In the genomic region with DNA sequence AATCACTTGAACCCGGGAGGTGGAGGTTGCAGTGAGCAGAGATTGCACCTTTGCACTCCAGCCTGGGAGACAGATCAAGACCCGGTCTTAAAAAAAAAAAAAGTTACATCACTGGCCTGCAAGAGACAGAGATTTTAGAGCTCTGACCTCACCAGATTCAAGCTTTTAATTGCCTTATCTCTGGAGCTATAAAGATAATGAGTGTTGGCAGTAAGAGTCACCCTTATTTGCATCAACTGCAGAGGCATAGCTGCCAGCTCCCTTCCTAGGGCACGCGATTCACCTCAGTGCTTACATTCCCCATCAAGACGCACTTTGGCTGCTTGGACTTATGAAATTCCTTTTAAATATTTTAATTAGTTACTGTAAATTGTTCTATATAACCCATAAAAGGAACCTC, we compare ENCODE assay signal across 19 cellular contexts. TPM values are rescaled to one million over a fixed set of nuclear protein-coding genes. Genes with fewer than 3 reads are reported as not detected.
DNase-seq lines count a peak whose midpoint lies in the region; FAIRE-seq and TF ChIP-seq lines count a peak whose summit lies in the region.
"Had no signal": no experiment of that assay in that cellular context is flagged by ENCODE, and none has a peak within 500 bp of the region (broad histone marks: within the 10 kb centered on the region; RNA-seq: fewer than 3 reads in every experiment).

No MANE protein-coding gene starts in this region.

- H3K9me3 ChIP-seq in hepatocyte (ENCODE audit: low read depth) (no peaks in the 10 kb centered on the region), endodermal cell (ENCODE audit: control insufficient read depth, low read length) (peaks cover 6% of the 10 kb centered on the region)
- H3K9me3 ChIP-seq: SJSA1 had no signal

- H3K36me3 ChIP-seq in hepatocyte (replicated peaks; ENCODE audit: insufficient read depth, low read depth) (no peaks in the 10 kb centered on the region), endodermal cell (ENCODE audit: control insufficient read depth, insufficient read depth, low read length) (no peaks in the 10 kb centered on the region)
- H3K36me3 ChIP-seq: SJSA1 had no signal

- WGBS in hepatocyte (ENCODE audit: low lambda C conversion rate, missing lambda C conversion rate): 41% methylated on average over 5 of the region's 5 CpGs
- 80 to 83% methylated on average over 3 to 5 of the region's 5 CpGs for WGBS in endodermal cell (ENCODE audit: insufficient coverage in 1 of 2, insufficient read length in 1 of 2), 2 experiments

- no peak for TF ChIP-seq POLR2A in GM12892 (IDR thresholded peaks at IDR 0.05; ENCODE audit: low read depth, low read length)

- H3K27me3 ChIP-seq in hepatocyte: no peaks in the 10 kb centered on the region
- H3K27me3 ChIP-seq in endodermal cell (ENCODE audit: control insufficient read depth, insufficient read depth, low read length, poor library complexity, severe bottlenecking): no peaks in the 10 kb centered on the region
- H3K27me3 ChIP-seq: SJSA1 had no signal

- H3K4me1 ChIP-seq in hepatocyte (ENCODE audit: insufficient read depth) (no peaks in the 10 kb centered on the region), endodermal cell (ENCODE audit: control insufficient read depth, insufficient read depth, low read length) (peaks cover 7% of the 10 kb centered on the region)
- H3K4me1 ChIP-seq: SJSA1 had no signal

- no peak overlapping the region for H3K9ac ChIP-seq in endodermal cell (ENCODE audit: extremely low read depth, low read length, poor library complexity, severe bottlenecking)

- FAIRE-seq in GM12892 (lab: Jason Lieb, UNC): no peak
- FAIRE-seq: GM12891, H54 had no signal

- H3K9me2 ChIP-seq in hepatocyte (replicated peaks; ENCODE audit: insufficient read depth): no peaks in the 10 kb centered on the region

- no peak overlapping the region for H2AFZ ChIP-seq in hepatocyte

- no peaks in the 10 kb centered on the region for H3K27me3 Mint-ChIP-seq in endodermal cell (ENCODE audit: insufficient read depth)

- H3K4me3 ChIP-seq in hepatocyte: no peak overlapping the region
- no peak overlapping the region for H3K4me3 ChIP-seq in endodermal cell (ENCODE audit: low read length)
- H3K4me3 ChIP-seq: SJSA1 had no signal

- H4K20me1 ChIP-seq in hepatocyte (ENCODE audit: insufficient read depth, poor library complexity, severe bottlenecking): no peaks in the 10 kb centered on the region

- peaks cover 19% of the 10 kb centered on the region for H3K4me1 Mint-ChIP-seq in endodermal cell
- H3K4me1 Mint-ChIP-seq: CD14-positive monocyte had no signal

- no peak overlapping the region for H3K4me2 ChIP-seq in hepatocyte

- no peak overlapping the region for H3K27ac Mint-ChIP-seq in endodermal cell
- H3K27ac Mint-ChIP-seq: CD14-positive monocyte had no signal

- TF ChIP-seq CTCF in hepatocyte (IDR thresholded peaks at IDR 0.05; ENCODE audit: poor library complexity) (no peak), endodermal cell (conservative IDR thresholded peaks at IDR 0.05) (no peak)

- peaks cover 11% of the 10 kb centered on the region for H3K9me3 Mint-ChIP-seq in endodermal cell

- H3K4me3 Mint-ChIP-seq in endodermal cell: no peak overlapping the region

- peak overlapping the region; percentile 37 for H3K27ac ChIP-seq in hepatocyte
- H3K27ac ChIP-seq in endodermal cell (ENCODE audit: low read depth, low read length): no peak overlapping the region
- H3K27ac ChIP-seq: 22Rv1, SJSA1 had no signal

- DNase-seq in NCI-H82 (lab: John Stamatoyannopoulos, UW) (peak; percentile 82), NCI-H82 treated with DMSO at 0.1 percent for 48 hours (lab: John Stamatoyannopoulos, UW; ENCODE audit: unreplicated experiment) (no peak), EH (ENCODE audit: low read depth) (peak; percentile 58), NCI-H526 treated with DMSO at 0.1 percent for 48 hours (lab: John Stamatoyannopoulos, UW) (peak; percentile 13), hepatocyte (ENCODE audit: low spot score) (peak; percentile 43), endodermal cell (no peak), GM12892 (ENCODE audit: insufficient read length) (no peak), GM03348 (ENCODE audit: low spot score) (no peak)
- DNase-seq: DMS153, EL, Kasumi-1, NCI-H1105 treated with DMSO at 0.1 percent for 48 hours, NCI-H1694, NCI-H774 had no signal

- H3K79me2 ChIP-seq in hepatocyte: no peaks in the 10 kb centered on the region

- H3K36me3 Mint-ChIP-seq in endodermal cell (ENCODE audit: low read depth): peaks cover 9% of the 10 kb centered on the region
- H3K36me3 Mint-ChIP-seq: CD14-positive monocyte had no signal

RNA-seq across cellular contexts. Expression of gene SPATA4, which starts 12.5 kb away (rescaled TPM):
- total RNA-seq in hepatocyte: not detected in 2 replicates
- 1.1 TPM in 1 of 2 replicates, not detected in the other for polyA plus RNA-seq in hepatocyte
- total RNA-seq in endodermal cell: not detected
- polyA plus RNA-seq in endodermal cell (2013, experiment 1 of 2): 0.21 TPM
- polyA plus RNA-seq in endodermal cell (2013, experiment 2 of 2): not detected
- not detected for polyA plus RNA-seq in GM12892 (2012; ENCODE audit: missing spikeins)
- total RNA-seq: SJSA1 had no signal
- polyA plus RNA-seq: CD14-positive monocyte had no signal

Comparison
In these comparisons a context has a peak if more than half of its experiments do, and no peak if none do; other contexts are left out.
1. DNase-seq: peak in NCI-H82 (single experiment), EH (single experiment), NCI-H526 treated with DMSO at 0.1 percent for 48 hours (single experiment) and hepatocyte (single experiment); none in NCI-H82 treated with DMSO at 0.1 percent for 48 hours (single experiment), endodermal cell (single experiment), GM12892 (single experiment) and GM03348 (single experiment).